ENCODE assay signal across 8 cellular contexts in genomic region chr12:68406134-68406576, GRCh38.
DNase-seq lines count a peak whose midpoint lies in the region; ATAC-seq and TF ChIP-seq lines count a peak whose summit lies in the region.

No MANE protein-coding gene starts in this region.

- BruUV-seq in HCT116 (replicated peaks; lab: Mats Ljungman, UMichigan) = no TSS peak

- peak; percentile 32 for TF ChIP-seq RAD21 in HCT116 (IDR thresholded peaks at IDR 0.05; ENCODE audit: low read depth)
- TF ChIP-seq RAD21 in SK-N-SH (IDR thresholded peaks at IDR 0.05; ENCODE audit: low read length) = peak; percentile 36; the same call in 1 of the 2 replicates

- CTCF ChIA-PET in HCT116 (lab: Charles Lee) = no interaction called here
- CTCF ChIA-PET in SK-N-SH (lab: Yijun Ruan, JAX) = interaction anchor here (1.1 kb wide), 1 partner anchor 20 kb away, joined by 4 read pairs; no protein-coding TSS in a partner anchor
- CTCF ChIA-PET in activated CD8-positive, alpha-beta memory T cell treated with anti-CD3 and anti-CD28 coated beads, Interleukin-2, amount 10 ng/mL, durations not matched to agents 7 days and 5 days (lab: Charles Lee) = interaction anchor here (1.7 kb wide), 1 partner anchor 25 kb away, joined by 4 read pairs; no protein-coding TSS in a partner anchor

- H3K4me3 ChIP-seq in HCT116 (replicated peaks in 1 of 2; ENCODE audit: low read depth in 1 of 2, low read length in 2 of 2) (no peak overlapping the region), SK-N-SH (ENCODE audit: low read depth in 2 of 2, low read length in 1 of 2) (no peak overlapping the region), neutrophil (ENCODE audit: low read depth in 1 of 2, low read length in 1 of 2) (peak overlapping the region; percentile 7 to 26)

- no peak for TF ChIP-seq POLR2A in HCT116 (IDR thresholded peaks at IDR 0.05; ENCODE audit: borderline replicate concordance, extremely low read depth, insufficient read depth, insufficient read length)

- 13% methylated on average over 5 of the region's 5 CpGs for WGBS in SK-N-SH (ENCODE audit: low lambda C conversion rate)

- H3K79me2 ChIP-seq in HCT116 (ENCODE audit: insufficient read depth, low read length) (no peaks in the 10 kb centered on the region), SK-N-SH (ENCODE audit: insufficient read depth) (no peaks in the 10 kb centered on the region)

- peaks cover 0 to 1% (median 0%) of the 10 kb centered on the region in 3 donors for H3K27me3 Mint-ChIP-seq in immature natural killer cell (ENCODE audit: low read depth in 3 of 3)
- peaks cover 2% of the 10 kb centered on the region for H3K27me3 Mint-ChIP-seq in activated CD8-positive, alpha-beta memory T cell treated with anti-CD3 and anti-CD28 coated beads, Interleukin-2, amount 10 ng/mL, durations not matched to agents 7 days and 5 days

- POLR2A ChIA-PET in HCT116 (lab: Charles Lee) = no interaction called here
- POLR2A ChIA-PET in SK-N-SH (lab: Yijun Ruan, JAX) = no interaction called here

- peak in 2 of 3 experiments; percentile 34 to 36; a peak in 3 of 6 replicates for TF ChIP-seq CTCF in HCT116 (IDR thresholded peaks at IDR 0.05 in 2 of 3, conservative IDR thresholded peaks at IDR 0.05 in 1 of 3; ENCODE audit: borderline replicate concordance in 1 of 3, insufficient read depth in 1 of 3, low read depth in 2 of 3, low read length in 2 of 3)
- TF ChIP-seq CTCF in SK-N-SH (IDR thresholded peaks at IDR 0.05) = peak; percentile 58
- no peak for TF ChIP-seq CTCF in neutrophil (IDR thresholded peaks at IDR 0.05)

- no peak overlapping the region for H2AFZ ChIP-seq in HCT116 (ENCODE audit: low read depth, low read length, poor library complexity, severe bottlenecking)
- H2AFZ ChIP-seq in SK-N-SH (ENCODE audit: low read depth) = peak overlapping the region; percentile 72; the same call in 1 of the 2 replicates

- peaks cover 0 to 24% (median 6%) of the 10 kb centered on the region in 3 donors for H3K36me3 Mint-ChIP-seq in immature natural killer cell
- H3K36me3 Mint-ChIP-seq in activated CD8-positive, alpha-beta memory T cell treated with anti-CD3 and anti-CD28 coated beads, Interleukin-2, amount 10 ng/mL, durations not matched to agents 7 days and 5 days = peaks cover 1% of the 10 kb centered on the region

- peak in 1 of 2 experiments; percentile 48; a peak in 1 of 4 replicates for TF ChIP-seq EP300 in SK-N-SH (IDR thresholded peaks at IDR 0.05; ENCODE audit: borderline replicate concordance in 1 of 2, low read depth in 1 of 2, low read length in 1 of 2)

- no peak for DNase-seq in HCT116 (ENCODE audit: low read depth, low spot score)
- DNase-seq in SK-N-SH = peak; percentile 32
- peak; percentile 84 for DNase-seq in fibroblast of peridontal ligament (ENCODE audit: extremely low read depth)
- DNase-seq in immature natural killer cell = no peak
- DNase-seq in SKM-1 (lab: John Stamatoyannopoulos, UW; ENCODE audit: unreplicated experiment) = no peak
- no peak for DNase-seq in SKM-1 treated with dmso at 0.1 percent for 144 hours (lab: John Stamatoyannopoulos, UW; ENCODE audit: unreplicated experiment)
- DNase-seq in activated CD8-positive, alpha-beta memory T cell treated with anti-CD3 and anti-CD28 coated beads, Interleukin-2, amount 10 ng/mL, durations not matched to agents 7 days and 5 days = no peak

- H3K9me2 ChIP-seq in HCT116 (ENCODE audit: insufficient read depth) (no peaks in the 10 kb centered on the region), SK-N-SH (no peaks in the 10 kb centered on the region)

- ATAC-seq in HCT116 = peak; percentile 71
- no peak for ATAC-seq in activated CD8-positive, alpha-beta memory T cell treated with anti-CD3 and anti-CD28 coated beads, Interleukin-2, amount 10 ng/mL, durations not matched to agents 7 days and 5 days

- H3K4me1 ChIP-seq in HCT116 (ENCODE audit: control insufficient read depth in 1 of 2, insufficient read depth in 2 of 2, low read length in 2 of 2) (peaks cover 0 to 3% of the 10 kb centered on the region in 2 experiments; a peak in 1 of 4 replicates), SK-N-SH (ENCODE audit: control insufficient read depth in 1 of 2, insufficient read depth in 2 of 2, low read depth in 1 of 2, low read length in 1 of 2) (peaks cover 7 to 21% of the 10 kb centered on the region in 2 experiments), neutrophil (ENCODE audit: control insufficient read depth in 1 of 2, insufficient read depth in 1 of 2, low read depth in 1 of 2, low read length in 1 of 2) (peaks cover 56 to 62% of the 10 kb centered on the region in 2 experiments)

- H3K27ac Mint-ChIP-seq in immature natural killer cell = peak overlapping the region in 3 of 6 donors; percentile 5 to 25 (median 23)
- no peak overlapping the region for H3K27ac Mint-ChIP-seq in activated CD8-positive, alpha-beta memory T cell treated with anti-CD3 and anti-CD28 coated beads, Interleukin-2, amount 10 ng/mL, durations not matched to agents 7 days and 5 days

- H3K9me3 Mint-ChIP-seq in immature natural killer cell = no peaks in the 10 kb centered on the region
- H3K9me3 Mint-ChIP-seq in activated CD8-positive, alpha-beta memory T cell treated with anti-CD3 and anti-CD28 coated beads, Interleukin-2, amount 10 ng/mL, durations not matched to agents 7 days and 5 days (ENCODE audit: low read depth) = no peaks in the 10 kb centered on the region

- RAD21 ChIA-PET in HCT116 (lab: Charles Lee; ENCODE audit: low non-redundant PET in 1 of 2, low total read pairs in 2 of 2, uncharacterized antibody in 2 of 2, unreplicated experiment in 2 of 2) = no interaction called here

- H3K4me1 Mint-ChIP-seq in immature natural killer cell = peaks cover 33 to 72% of the 10 kb centered on the region in 2 donors
- peaks cover 9% of the 10 kb centered on the region for H3K4me1 Mint-ChIP-seq in activated CD8-positive, alpha-beta memory T cell treated with anti-CD3 and anti-CD28 coated beads, Interleukin-2, amount 10 ng/mL, durations not matched to agents 7 days and 5 days

- H3K27me3 ChIP-seq in HCT116 (ENCODE audit: insufficient read depth, low read length) = no peaks in the 10 kb centered on the region
- no peaks in the 10 kb centered on the region for H3K27me3 ChIP-seq in SK-N-SH (ENCODE audit: insufficient read depth)
- no peaks in the 10 kb centered on the region for H3K27me3 ChIP-seq in neutrophil

- no peaks in the 10 kb centered on the region for H3K9me3 ChIP-seq in HCT116 (ENCODE audit: control insufficient read depth in 1 of 2, insufficient read depth in 1 of 2, low read depth in 1 of 2, low read length in 2 of 2)
- H3K9me3 ChIP-seq in SK-N-SH = no peaks in the 10 kb centered on the region
- H3K9me3 ChIP-seq in neutrophil = no peaks in the 10 kb centered on the region

- H3K4me3 Mint-ChIP-seq in immature natural killer cell = peak overlapping the region in 1 of 5 donors; percentile 3
- H3K4me3 Mint-ChIP-seq in activated CD8-positive, alpha-beta memory T cell treated with anti-CD3 and anti-CD28 coated beads, Interleukin-2, amount 10 ng/mL, durations not matched to agents 7 days and 5 days = no peak overlapping the region

- no peaks in the 10 kb centered on the region for H4K20me1 ChIP-seq in HCT116 (ENCODE audit: insufficient read depth)
- H4K20me1 ChIP-seq in SK-N-SH (ENCODE audit: insufficient read depth) = no peaks in the 10 kb centered on the region

- H3K4me2 ChIP-seq in HCT116 (ENCODE audit: low read length) = no peak overlapping the region
- H3K4me2 ChIP-seq in SK-N-SH = peak overlapping the region; percentile 15

- intact Hi-C loops in HCT116 (cut with micrococcal nuclease) = no loop called here

- no peaks in the 10 kb centered on the region for H3K36me3 ChIP-seq in HCT116 (ENCODE audit: control insufficient read depth in 1 of 2, insufficient read depth in 2 of 2, low read length in 2 of 2)
- no peaks in the 10 kb centered on the region for H3K36me3 ChIP-seq in SK-N-SH (replicated peaks in 1 of 2; ENCODE audit: control insufficient read depth in 1 of 2, insufficient read depth in 2 of 2, low read length in 1 of 2)
- H3K36me3 ChIP-seq in neutrophil = no peaks in the 10 kb centered on the region

- H3K27ac ChIP-seq in HCT116 (ENCODE audit: low read depth, low read length) (no peak overlapping the region), SK-N-SH (ENCODE audit: low read depth in 2 of 2, low read length in 1 of 2) (peak overlapping the region; percentile 25 to 54; a peak in 3 of 4 replicates), neutrophil (peak overlapping the region; percentile 84)

- no peaks in the 10 kb centered on the region for H3F3A ChIP-seq in SK-N-SH (replicated peaks; ENCODE audit: insufficient read depth)

- H3K9ac ChIP-seq in HCT116 (ENCODE audit: low read length) (no peak overlapping the region), SK-N-SH (no peak overlapping the region)

TF ChIP-seq in HCT116, 20 proteins besides CTCF, POLR2A, EP300 and RAD21 (continues in another document):
- TF ChIP-seq SP1 (IDR thresholded peaks at IDR 0.05; ENCODE audit: low read depth) (no peak), TCF7L2 (IDR thresholded peaks at IDR 0.05; ENCODE audit: borderline replicate concordance, extremely low read depth, insufficient read depth, insufficient read length) (no peak), SRF (IDR thresholded peaks at IDR 0.05; ENCODE audit: low read depth) (no peak), CBX3 (IDR thresholded peaks at IDR 0.05; ENCODE audit: low read depth) (no peak), MAX (IDR thresholded peaks at IDR 0.05) (no peak), ELF1 (IDR thresholded peaks at IDR 0.05; ENCODE audit: borderline replicate concordance, low read depth) (no peak)

TF ChIP-seq in SK-N-SH, 30 proteins besides CTCF, POLR2A, EP300 and RAD21 (continues in another document):
- TF ChIP-seq YY1 (IDR thresholded peaks at IDR 0.05; ENCODE audit: low read depth) = no peak
- no peak for TF ChIP-seq FOSL2 (IDR thresholded peaks at IDR 0.05; ENCODE audit: borderline replicate concordance, low read depth)
- TF ChIP-seq ZBTB33 (IDR thresholded peaks at IDR 0.05; ENCODE audit: borderline replicate concordance, low read depth) = no peak

Comparison
In these comparisons a context has a peak if more than half of its experiments do, and no peak if none do; other contexts are left out.
1. DNase-seq: peak in SK-N-SH (single experiment) and fibroblast of peridontal ligament (single experiment); none in HCT116 (single experiment), immature natural killer cell (0 of 3), SKM-1 (single experiment), SKM-1 treated with dmso at 0.1 percent for 144 hours (single experiment) and activated CD8-positive, alpha-beta memory T cell treated with anti-CD3 and anti-CD28 coated beads, Interleukin-2, amount 10 ng/mL, durations not matched to agents 7 days and 5 days (single experiment).
2. H3K4me3 ChIP-seq: peak in neutrophil (2 of 2); none in HCT116 (0 of 2) and SK-N-SH (0 of 2).
3. Of the 11 proteins assayed by ChIP-seq in both SK-N-SH and HCT116: peak only in SK-N-SH: ELF1, POLR2AphosphoS5, REST and SIN3A; only in HCT116: none; in both: CTCF and RAD21; in neither: 5.